26 cellular contexts compared by ENCODE assay signal in the genomic region with DNA sequence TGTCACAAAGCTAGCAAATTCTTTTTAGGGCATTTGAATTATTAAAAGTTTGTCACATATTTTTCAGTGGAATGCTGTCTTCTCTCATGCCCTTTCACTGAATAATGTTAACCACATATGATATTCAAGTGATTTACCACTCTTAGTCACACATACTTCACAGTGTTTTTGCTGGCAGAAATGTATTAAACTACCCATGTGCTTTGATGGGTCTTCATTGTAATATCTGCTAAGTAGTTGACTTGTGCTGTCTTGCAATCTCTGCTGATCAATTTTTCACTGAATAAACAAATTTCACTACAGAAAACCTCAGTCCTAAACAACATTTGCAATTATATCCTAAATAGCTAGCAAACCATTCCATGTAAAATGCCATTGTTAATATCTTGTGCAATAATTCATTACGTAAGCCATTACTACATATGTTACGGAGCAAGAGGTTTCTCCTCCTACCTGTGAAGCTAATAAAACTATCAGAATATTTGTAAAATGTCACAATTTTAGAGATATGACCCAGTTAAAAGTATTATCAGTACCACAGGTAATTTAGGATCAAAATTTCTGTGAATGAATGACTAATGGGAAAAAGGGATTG.
DNase-seq lines count a peak whose midpoint lies in the region; ATAC-seq lines count a peak whose summit lies in the region.
"Had no signal": no experiment of that assay in that cellular context is flagged by ENCODE, and none has a peak within 500 bp of the region (broad histone marks: within the 10 kb centered on the region; RNA-seq: fewer than 3 reads in every experiment).

No MANE protein-coding gene starts in this region.

- H3K27me3 ChIP-seq in GM23248 (replicated peaks; ENCODE audit: insufficient read depth) (no peaks in the 10 kb centered on the region), adipocyte (replicated peaks; ENCODE audit: control insufficient read depth, insufficient read depth, low read length) (no peaks in the 10 kb centered on the region)
- H3K27me3 ChIP-seq: BLaER1, cardiac muscle cell, colonic mucosa, gastrocnemius medialis, ovary, testis had no signal

- H3K79me2 ChIP-seq in GM23248 (ENCODE audit: insufficient read depth), result no peaks in the 10 kb centered on the region

- H3K9me3 ChIP-seq in GM23248 (ENCODE audit: low read depth) (no peaks in the 10 kb centered on the region), adipocyte (ENCODE audit: control insufficient read depth, low read length) (no peaks in the 10 kb centered on the region)
- H3K9me3 ChIP-seq: BLaER1, colonic mucosa, gastrocnemius medialis, ovary, testis had no signal

- peak overlapping the region; percentile 54 for H3K4me2 ChIP-seq in GM23248 (ENCODE audit: unreplicated experiment)
- H3K4me2 ChIP-seq: BLaER1 had no signal

- no peak overlapping the region for H3K27ac ChIP-seq in GM23248
- H3K27ac ChIP-seq: BLaER1, cardiac muscle cell, colonic mucosa, gastrocnemius medialis, ovary, testis had no signal

- no peaks in the 10 kb centered on the region for H3K9me2 ChIP-seq in GM23248 (ENCODE audit: insufficient read depth)

- 86 to 94% methylated on average over 2 of the region's 2 CpGs for WGBS in GM23248 (ENCODE audit: low coverage in 1 of 2, low lambda C conversion rate in 2 of 2, missing lambda C conversion rate in 2 of 2), 2 experiments

- no peaks in the 10 kb centered on the region for H3K36me3 ChIP-seq in GM23248 (ENCODE audit: low read depth)
- no peaks in the 10 kb centered on the region for H3K36me3 ChIP-seq in adipocyte (ENCODE audit: control insufficient read depth, insufficient read depth, low read length, severe bottlenecking)
- H3K36me3 ChIP-seq: BLaER1, cardiac muscle cell, colonic mucosa, gastrocnemius medialis, ovary had no signal

- H3K4me1 ChIP-seq in GM23248 (ENCODE audit: insufficient read depth) (peaks cover 19% of the 10 kb centered on the region), adipocyte (ENCODE audit: control insufficient read depth, insufficient read depth, low read length) (peaks cover 10% of the 10 kb centered on the region)
- H3K4me1 ChIP-seq: BLaER1, colonic mucosa, gastrocnemius medialis, testis had no signal

- H3K4me3 ChIP-seq in GM23248, result no peak overlapping the region
- peak overlapping the region; percentile 4 for H3K4me3 ChIP-seq in adipocyte (ENCODE audit: low read length)
- H3K4me3 ChIP-seq: BLaER1, cardiac muscle cell, colonic mucosa, gastrocnemius medialis, ovary, testis had no signal

- in situ Hi-C loops in GM23248 (cut with MboI), result no loop called here

- H4K20me1 ChIP-seq in GM23248 (ENCODE audit: insufficient read depth), result no peaks in the 10 kb centered on the region
- H4K20me1 ChIP-seq: BLaER1 had no signal

- no peak for ATAC-seq in HG03039 (IDR thresholded peaks at IDR 0.05; ENCODE audit: unreplicated experiment)
- ATAC-seq: effector memory CD8-positive, alpha-beta T cell; gastrocnemius medialis had no signal

- H2AFZ ChIP-seq in GM23248, result no peak overlapping the region

- DNase-seq in GM23248, result peak; percentile 57
- no peak for DNase-seq in adipocyte (ENCODE audit: low read depth)
- DNase-seq in fibroblast of gingiva (ENCODE audit: low read depth), result peak; percentile 1
- peak; percentile 24 for DNase-seq in putamen (ENCODE audit: low spot score)
- DNase-seq in dedifferentiated amniotic fluid mesenchymal stem cell (ENCODE audit: extremely low spot score), result no peak
- no peak for DNase-seq in GM03348 (ENCODE audit: low spot score)
- DNase-seq: activated CD4-positive, alpha-beta memory T cell treated with anti-CD3 and anti-CD28 coated beads, Interleukin-2, amount 10 ng/mL, durations not matched to agents 7 days and 5 days; activated CD4-positive, CD25-positive, alpha-beta regulatory T cell treated with anti-CD3 and anti-CD28 coated beads, Interleukin-2, amount 50 U/mL, for 72 hours; activated CD8-positive, alpha-beta memory T cell treated with anti-CD3 and anti-CD28 coated beads, Interleukin-2, amount 50 U/mL, for 4 hours; activated naive CD4-positive, alpha-beta T cell treated with Interleukin-2 at 50 U/mL for 16 hours; colonic mucosa; DMS 273 treated with DMSO at 0.1 percent for 48 hours; effector memory CD8-positive, alpha-beta T cell; erythroblast; gastrocnemius medialis; H7; hippocampal formation; NCI-H1092 treated with DMSO at 0.1 percent for 48 hours; NCI-H1694 treated with DMSO at 0.1 percent for 48 hours; ovary; SHP77 treated with DMSO at 0.1 percent for 48 hours; stimulated activated CD8-positive, alpha-beta memory T cell treated with anti-CD3 and anti-CD28 coated beads, Interleukin-4, amount 100 ng/mL, for 48 hours; testis had no signal

- no peaks in the 10 kb centered on the region for H3F3A ChIP-seq in GM23248 (ENCODE audit: insufficient read depth)

- H3K9ac ChIP-seq in GM23248 (no peak overlapping the region), adipocyte (ENCODE audit: low read length) (no peak overlapping the region)
- H3K9ac ChIP-seq: BLaER1 had no signal

Comparison
In these comparisons a context has a peak if more than half of its experiments do, and no peak if none do; other contexts are left out.
1. DNase-seq: peak in GM23248 (single experiment), fibroblast of gingiva (single experiment) and putamen (single experiment); none in adipocyte (single experiment), dedifferentiated amniotic fluid mesenchymal stem cell (single experiment) and GM03348 (single experiment).